In the genomic region with DNA sequence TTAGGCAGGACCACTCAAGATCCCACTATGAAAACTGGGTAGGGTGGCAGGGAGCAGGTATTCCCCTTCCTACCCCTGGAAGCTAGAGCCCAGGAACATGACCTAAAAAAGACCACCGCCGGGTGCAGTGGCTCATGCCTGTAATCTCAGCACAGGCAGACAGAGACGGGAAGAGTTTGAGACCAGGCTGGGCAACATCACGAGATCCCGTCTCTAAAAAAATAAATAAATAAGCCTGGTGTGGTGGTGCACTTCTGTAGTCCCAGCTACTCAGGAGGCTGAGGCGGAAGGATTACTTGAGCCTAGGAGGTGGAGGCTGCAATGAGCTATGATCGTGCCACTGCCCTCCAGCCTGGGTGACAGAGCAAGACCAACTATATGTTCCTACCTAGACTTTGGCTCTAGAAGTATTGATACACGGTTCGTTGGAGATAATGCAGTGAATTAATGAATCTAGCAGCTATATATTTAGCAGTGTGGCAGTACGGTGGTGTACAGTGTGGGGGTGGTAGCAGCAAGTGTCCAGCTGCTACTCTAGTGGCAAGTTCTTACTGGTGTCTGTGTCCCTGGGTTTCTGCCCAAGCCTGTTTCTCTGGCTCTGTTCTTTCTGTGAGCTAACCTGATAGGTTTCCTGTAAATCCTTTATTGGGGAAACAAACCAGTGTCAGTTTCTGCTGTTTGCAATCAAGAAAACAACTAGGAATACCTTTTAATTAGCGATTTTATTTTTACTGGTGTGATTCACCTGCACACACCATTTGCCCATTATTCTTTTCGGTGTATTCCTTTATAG, we compare ENCODE assay signal across 31 cellular contexts. TPM values are rescaled to one million over a fixed set of nuclear protein-coding genes. Genes with fewer than 3 reads are reported as not detected.
"Had no signal": no experiment of that assay in that cellular context is flagged by ENCODE, and none has a peak within 500 bp of the region (broad histone marks: within the 10 kb centered on the region; RNA-seq: fewer than 3 reads in every experiment).

No MANE protein-coding gene starts in this region.

- ATAC-seq: activated T-cell treated with anti-CD3 and anti-CD28 coated beads, Interleukin-2, amount 50 U/mL, for 4 hours; effector memory CD8-positive, alpha-beta T cell; heart right ventricle; left colon; stimulated activated memory B cell treated with anti-CD40 and anti-IgM and Interleukin-4, amounts not matched to agents 10 μg/mL and 1 μg/mL and 100 μg/mL, for 72 hours had no signal

- H3K36me3 ChIP-seq: adrenal gland, ascending aorta, colonic mucosa, heart right ventricle, sigmoid colon, stomach, suprapubic skin, tibial nerve, uterus had no signal

- H3K27ac ChIP-seq: adrenal gland, ascending aorta, colonic mucosa, dorsolateral prefrontal cortex, heart right ventricle, sigmoid colon, stomach, suprapubic skin, tibial nerve, uterus had no signal

- DNase-seq: activated CD4-positive, alpha-beta T cell treated with anti-CD3 and anti-CD28 coated beads for 4 hours; activated CD4-positive, alpha-beta T cell treated with anti-CD3 and anti-CD28 coated beads, Interleukin-2, amount 50 U/mL, for 48 hours; activated CD4-positive, CD25-positive, alpha-beta regulatory T cell; activated CD8-positive, alpha-beta memory T cell treated with anti-CD3 and anti-CD28 coated beads, Interleukin-2, amount 50 U/mL, for 48 hours; activated naive CD4-positive, alpha-beta T cell; activated T-cell treated with anti-CD3 and anti-CD28 coated beads, Interleukin-2, amount 50 U/mL, for 4 hours; adrenal gland; colonic mucosa; dorsolateral prefrontal cortex; effector memory CD8-positive, alpha-beta T cell; heart right ventricle; islet precursor cell; left colon; mesenchymal stem cell; nucleus accumbens; sigmoid colon; stimulated activated CD4-positive, alpha-beta T cell treated with anti-CD3 and anti-CD28 coated beads, Interleukin-15, amount 100 ng/mL, for 24 hours; stomach; T-helper 9 cell; uterus had no signal

- H3K4me3 ChIP-seq: adrenal gland, ascending aorta, colonic mucosa, dorsolateral prefrontal cortex, heart right ventricle, sigmoid colon, smooth muscle cell, stomach, suprapubic skin, tibial nerve, uterus had no signal

- H3K4me2 ChIP-seq: smooth muscle cell had no signal

- FAIRE-seq: endothelial cell of umbilical vein had no signal

- H3K27me3 ChIP-seq: adrenal gland, ascending aorta, colonic mucosa, dorsolateral prefrontal cortex, sigmoid colon, uterus had no signal

- H3K9me3 ChIP-seq: adrenal gland, ascending aorta, colonic mucosa, heart right ventricle, sigmoid colon, stomach, suprapubic skin, tibial nerve, uterus had no signal

- H3K4me1 ChIP-seq: uterus had no signal

RNA-seq across cellular contexts. Expression of a gene that starts 30.0 kb away (rescaled TPM):
- total RNA-seq: activated CD8-positive, alpha-beta memory T cell treated with anti-CD3 and anti-CD28 coated beads for 36 hours; activated T-cell treated with anti-CD3 and anti-CD28 coated beads, Interleukin-2, amount 50 U/mL, for 4 hours; activated T-helper 2 cell treated with anti-CD3 and anti-CD28 coated beads, Interferon-gamma antibody, Interleukin-2, Interleukin-4, amounts not matched to agents 10 μg/mL and 5 μg/mL and 100 μg/mL, durations not matched to agents 14 hours and 24 hours and 36 hours; ascending aorta; endothelial cell of umbilical vein; fibroblast of villous mesenchyme; mononuclear cell; myocyte; smooth muscle cell had no signal
- polyA plus RNA-seq: endothelial cell of umbilical vein, smooth muscle cell had no signal
